2 cellular contexts compared by ENCODE assay signal in genomic region chr5:62208218-62208852, GRCh38.
A peak's percentile ranks its signal among the peaks of the same experiment; 100 is the strongest.
TF ChIP-seq lines count a peak whose summit lies in the region.

No MANE protein-coding gene starts in this region.

TF ChIP-seq in HepG2, 621 proteins besides CTCF, POLR2A, EP300 and RAD21 (continues in another document):
- no peak for TF ChIP-seq CBX5 (CRISPR knock-in tag; IDR thresholded peaks at IDR 0.05; ENCODE audit: borderline replicate concordance)
- TF ChIP-seq ZNF275 (CRISPR knock-in tag; IDR thresholded peaks at IDR 0.05; ENCODE audit: borderline replicate concordance) = no peak
- TF ChIP-seq KMT2B (CRISPR knock-in tag; IDR thresholded peaks at IDR 0.05) = no peak
- no peak for TF ChIP-seq ZBTB38 (CRISPR knock-in tag; IDR thresholded peaks at IDR 0.05)
- no peak for TF ChIP-seq ZFP36L1 (CRISPR knock-in tag; IDR thresholded peaks at IDR 0.05)
- TF ChIP-seq KLF16 (CRISPR knock-in tag; IDR thresholded peaks at IDR 0.05) = no peak
- TF ChIP-seq ZMYM4 (CRISPR knock-in tag; IDR thresholded peaks at IDR 0.05) = peak; percentile 44; the same call in 1 of the 2 replicates
- TF ChIP-seq UBTF (CRISPR knock-in tag; IDR thresholded peaks at IDR 0.05) = no peak
- TF ChIP-seq ZNF749 (CRISPR knock-in tag; IDR thresholded peaks at IDR 0.05; ENCODE audit: borderline replicate concordance) = no peak
- peak; percentile 22; the same call in 1 of the 2 replicates for TF ChIP-seq HOXA3 (CRISPR knock-in tag; IDR thresholded peaks at IDR 0.05)
- TF ChIP-seq ZFP90 (CRISPR knock-in tag; IDR thresholded peaks at IDR 0.05; ENCODE audit: borderline replicate concordance) = no peak
- no peak for TF ChIP-seq SRF (IDR thresholded peaks at IDR 0.05; ENCODE audit: low read depth, low read length)
- TF ChIP-seq ZKSCAN5 (CRISPR knock-in tag; IDR thresholded peaks at IDR 0.05) = no peak
- no peak for TF ChIP-seq SNRNP70 (IDR thresholded peaks at IDR 0.05; ENCODE audit: low read depth, low read length)
- no peak for TF ChIP-seq AGO1 (IDR thresholded peaks at IDR 0.05; ENCODE audit: low read depth, low read length, poor library complexity, severe bottlenecking)
- no peak for TF ChIP-seq ZNF335 (CRISPR knock-in tag; IDR thresholded peaks at IDR 0.05)
- TF ChIP-seq GATAD2A (CRISPR knock-in tag; IDR thresholded peaks at IDR 0.05) = peak; percentile 66
- TF ChIP-seq ZNF207 (IDR thresholded peaks at IDR 0.05; ENCODE audit: borderline replicate concordance) = no peak
- no peak for TF ChIP-seq RBM39 (IDR thresholded peaks at IDR 0.05; ENCODE audit: low read depth, low read length, poor library complexity, severe bottlenecking)
- no peak for TF ChIP-seq ZNF264 (CRISPR knock-in tag; IDR thresholded peaks at IDR 0.05)
- TF ChIP-seq ZSCAN22 (CRISPR knock-in tag; IDR thresholded peaks at IDR 0.05) = no peak
- no peak for TF ChIP-seq ZNF362 (CRISPR knock-in tag; IDR thresholded peaks at IDR 0.05; ENCODE audit: borderline replicate concordance)
- TF ChIP-seq RFX5 (IDR thresholded peaks at IDR 0.05; ENCODE audit: low read depth, low read length) = no peak
- TF ChIP-seq ARHGAP35 (CRISPR knock-in tag; IDR thresholded peaks at IDR 0.05; ENCODE audit: borderline replicate concordance) = no peak
- TF ChIP-seq ZNF576 (CRISPR knock-in tag; IDR thresholded peaks at IDR 0.05) = no peak
- TF ChIP-seq ZNF230 (CRISPR knock-in tag; IDR thresholded peaks at IDR 0.05) = no peak
- no peak for TF ChIP-seq ZNF343 (CRISPR knock-in tag; IDR thresholded peaks at IDR 0.05)
- TF ChIP-seq ZNF841 (CRISPR knock-in tag; IDR thresholded peaks at IDR 0.05; ENCODE audit: borderline replicate concordance) = no peak
- no peak for TF ChIP-seq ZNF367 (CRISPR knock-in tag; IDR thresholded peaks at IDR 0.05; ENCODE audit: borderline replicate concordance)
- no peak for TF ChIP-seq ZNF770 (CRISPR knock-in tag; IDR thresholded peaks at IDR 0.05)
- no peak for TF ChIP-seq ZNF317 (CRISPR knock-in tag; IDR thresholded peaks at IDR 0.05)

TF ChIP-seq in H1, 55 proteins besides CTCF, POLR2A, EP300 and RAD21:
- TF ChIP-seq RBBP5 (IDR thresholded peaks at IDR 0.05; ENCODE audit: borderline replicate concordance, low read depth, low read length) (no peak), TEAD4 (IDR thresholded peaks at IDR 0.05; ENCODE audit: low read depth, low read length) (no peak), PHF8 (conservative IDR thresholded peaks at IDR 0.05; ENCODE audit: low read depth, low read length) (no peak), TBP (IDR thresholded peaks at IDR 0.05; ENCODE audit: low read depth, low read length) (no peak), RNF2 (IDR thresholded peaks at IDR 0.05; ENCODE audit: borderline replicate concordance, low read depth, low read length, missing control alignments, poor library complexity, severe bottlenecking) (no peak), KDM4A (IDR thresholded peaks at IDR 0.05; ENCODE audit: low read depth, low read length, severe bottlenecking) (no peak), BRCA1 (IDR thresholded peaks at IDR 0.05; ENCODE audit: low read depth, low read length) (no peak), CHD1 (IDR thresholded peaks at IDR 0.05; ENCODE audit: low read depth, low read length) (no peak), TCF12 (IDR thresholded peaks at IDR 0.05; ENCODE audit: low read depth, low read length) (no peak), SIN3A (conservative IDR thresholded peaks at IDR 0.05 in 1 of 2, IDR thresholded peaks at IDR 0.05 in 1 of 2; ENCODE audit: low read depth in 1 of 2, low read length in 2 of 2) (no peak), MAX (IDR thresholded peaks at IDR 0.05) (no peak), SRF (IDR thresholded peaks at IDR 0.05; ENCODE audit: low read depth, low read length) (no peak), RFX5 (IDR thresholded peaks at IDR 0.05; ENCODE audit: borderline replicate concordance, low read depth, low read length) (no peak), FOSL1 (IDR thresholded peaks at IDR 0.05; ENCODE audit: insufficient read depth, low read depth, low read length) (no peak), CREB1 (IDR thresholded peaks at IDR 0.05) (no peak), POLR2AphosphoS5 (IDR thresholded peaks at IDR 0.05; ENCODE audit: low read depth, low read length) (no peak), GABPA (IDR thresholded peaks at IDR 0.05; ENCODE audit: borderline replicate concordance, insufficient read depth, low read length) (no peak), CHD2 (IDR thresholded peaks at IDR 0.05; ENCODE audit: low read length) (no peak)
